36 cellular contexts compared by ENCODE assay signal in genomic region chr15:101583284-101583683, GRCh38.
"Had no signal": no experiment of that assay in that cellular context is flagged by ENCODE, and none has a peak within 500 bp of the region (broad histone marks: within the 10 kb centered on the region; RNA-seq: fewer than 3 reads in every experiment).

No MANE protein-coding gene starts in this region.

- H3K36me3 ChIP-seq: MG63 had no signal

- H3K27me3 ChIP-seq: MG63 had no signal

- H3K4me3 ChIP-seq: MG63 had no signal

- DNase-seq: Karpas-422, Kasumi-1, MG63, MM.1S, MV-4-11, NCI-H1048, NCI-H1092, NCI-H1092 treated with DMSO at 0.1 percent for 48 hours, NCI-H1105, NCI-H1105 treated with DMSO at 0.1 percent for 48 hours, NCI-H1417, NCI-H1417 treated with DMSO at 0.1 percent for 48 hours, NCI-H1436, NCI-H1436 treated with DMSO at 0.1 percent for 48 hours, NCI-H146, NCI-H1694, NCI-H1694 treated with DMSO at 0.1 percent for 48 hours, NCI-H187, NCI-H187 treated with DMSO at 0.1 percent for 48 hours, NCI-H1930, NCI-H2029, NCI-H2029 treated with DMSO at 0.1 percent for 48 hours, NCI-H2081, NCI-H2081 treated with DMSO at 0.1 percent for 48 hours, NCI-H2107, NCI-H2171, NCI-H2171 treated with DMSO at 0.1 percent for 48 hours, NCI-H2227 treated with DMSO at 0.1 percent for 48 hours, NCI-H226, NCI-H345, NCI-H446, NCI-H446 treated with DMSO at 0.1 percent for 48 hours, NCI-H510A, NCI-H510A treated with DMSO at 0.1 percent for 48 hours, NCI-H524, NCI-H524 treated with DMSO at 0.1 percent for 48 hours had no signal
